In the genomic region with DNA sequence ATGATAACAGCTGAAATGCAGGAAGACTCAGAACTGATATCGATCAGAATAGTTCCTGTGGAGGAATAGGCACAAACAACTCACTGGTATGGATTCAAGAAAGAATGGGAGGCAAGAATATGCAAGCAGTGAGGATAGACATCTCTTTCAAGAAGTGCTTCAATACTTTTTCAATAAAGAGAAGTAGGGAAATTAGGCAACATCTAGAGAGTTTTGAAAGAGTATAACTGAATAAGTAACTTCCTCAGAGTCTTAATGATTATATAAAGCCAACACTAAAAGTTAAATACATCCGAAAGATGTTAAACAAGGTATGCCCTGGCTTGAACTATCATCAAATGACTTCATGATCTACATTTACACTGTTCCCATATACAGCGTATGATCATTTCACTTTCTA, we compare ENCODE assay signal across 21 cellular contexts.
"Had no signal": no experiment of that assay in that cellular context is flagged by ENCODE, and none has a peak within 500 bp of the region (broad histone marks: within the 10 kb centered on the region; RNA-seq: fewer than 3 reads in every experiment).

No MANE protein-coding gene starts in this region.

- H3K27ac ChIP-seq: breast epithelium, esophagus squamous epithelium, gastrocnemius medialis, left ventricle myocardium inferior, testis, upper lobe of left lung had no signal

- H3K4me3 ChIP-seq: breast epithelium, esophagus squamous epithelium, gastrocnemius medialis, left ventricle myocardium inferior, testis, upper lobe of left lung had no signal

- H3K9me3 ChIP-seq: breast epithelium, esophagus squamous epithelium, gastrocnemius medialis, left ventricle myocardium inferior, testis, upper lobe of left lung had no signal

- H3K4me1 ChIP-seq: breast epithelium, esophagus squamous epithelium, gastrocnemius medialis, left ventricle myocardium inferior, testis, upper lobe of left lung had no signal

- H3K36me3 ChIP-seq: breast epithelium, esophagus squamous epithelium, gastrocnemius medialis, left ventricle myocardium inferior, upper lobe of left lung had no signal

- H3K27me3 ChIP-seq: breast epithelium, esophagus squamous epithelium, gastrocnemius medialis, testis, upper lobe of left lung had no signal

- DNase-seq: activated CD4-positive, alpha-beta memory T cell treated with anti-CD3 and anti-CD28 coated beads for 36 hours; activated CD4-positive, alpha-beta T cell treated with anti-CD3 and anti-CD28 coated beads for 4 hours; activated CD4-positive, CD25-positive, alpha-beta regulatory T cell; activated effector memory CD4-positive, alpha-beta T cell treated with Interleukin-2 at 50 U/mL for 16 hours; activated naive CD4-positive, alpha-beta T cell treated with anti-CD3 and anti-CD28 coated beads for 36 hours; activated naive CD8-positive, alpha-beta T cell treated with anti-CD3 and anti-CD28 coated beads, Interleukin-2, amount 10 ng/mL, durations not matched to agents 7 days and 5 days; activated T-cell treated with anti-CD3 and anti-CD28 coated beads, Interleukin-2, amount 50 U/mL, for 48 hours; amniotic stem cell; effector memory CD8-positive, alpha-beta T cell; esophagus squamous epithelium; gastrocnemius medialis; hippocampal formation; left ventricle myocardium inferior; naive thymus-derived CD8-positive, alpha-beta T cell; retina; stimulated activated CD4-positive, alpha-beta T cell treated with anti-CD3 and anti-CD28 coated beads, Interleukin-2, amount 100 ng/mL, for 48 hours; stimulated activated CD8-positive, alpha-beta memory T cell treated with anti-CD3 and anti-CD28 coated beads, Interleukin-4, amount 100 ng/mL, for 48 hours; stimulated activated naive CD4-positive, alpha-beta T cell; testis; upper lobe of left lung had no signal

- ATAC-seq: effector memory CD8-positive, alpha-beta T cell; gastrocnemius medialis; naive thymus-derived CD8-positive, alpha-beta T cell had no signal
